Comparison of ENCODE assay signal across 29 cellular contexts in the genomic region with DNA sequence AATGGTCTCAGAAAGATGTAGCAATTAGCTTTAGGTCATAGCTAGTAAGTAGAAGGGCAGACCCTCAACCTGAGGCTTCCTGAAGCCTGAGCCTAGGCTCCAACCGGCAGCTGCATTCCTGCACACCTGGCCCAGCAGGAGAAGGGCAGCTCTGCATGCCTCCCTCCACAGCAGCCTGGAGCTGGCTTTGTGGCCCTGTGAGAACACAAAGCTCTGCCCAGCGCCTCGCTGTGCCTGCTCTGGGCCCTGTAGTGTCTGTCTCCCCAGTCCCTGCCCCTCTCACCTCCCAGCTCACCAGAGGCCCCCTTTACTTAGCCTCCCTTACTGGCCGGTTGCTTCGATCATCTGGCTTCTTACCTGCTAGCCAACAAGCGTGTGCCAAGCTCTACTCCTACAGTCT.
"Had no signal": no experiment of that assay in that cellular context is flagged by ENCODE, and none has a peak within 500 bp of the region (broad histone marks: within the 10 kb centered on the region; RNA-seq: fewer than 3 reads in every experiment).

No MANE protein-coding gene starts in this region.

- H3K27me3 Mint-ChIP-seq: activated B cell treated with CpG ODN at 0.5 μM for 24 hours; activated CD4-positive, alpha-beta memory T cell treated with anti-CD3 and anti-CD28 coated beads for 36 hours; activated CD4-positive, alpha-beta T cell treated with anti-CD3 and anti-CD28 coated beads for 36 hours; activated CD4-positive, alpha-beta T cell treated with anti-CD3 and anti-CD28 coated beads, Interleukin-2, amount 10 ng/mL, durations not matched to agents 24 days and 14 days; activated CD8-positive, alpha-beta memory T cell treated with anti-CD3 and anti-CD28 coated beads, Interleukin-2, amount 10 ng/mL, durations not matched to agents 7 days and 5 days; activated naive CD4-positive, alpha-beta T cell treated with anti-CD3 and anti-CD28 coated beads, Interleukin-2, amount 10 ng/mL, durations not matched to agents 7 days and 5 days; activated naive CD8-positive, alpha-beta T cell; T-helper 17 cell had no signal

- H3K9me3 ChIP-seq: colonic mucosa had no signal

- H3K27ac ChIP-seq: colonic mucosa, WERI-Rb-1 had no signal

- H3K4me3 Mint-ChIP-seq: activated B cell treated with CpG ODN at 0.5 μM for 24 hours; activated CD4-positive, alpha-beta memory T cell treated with anti-CD3 and anti-CD28 coated beads for 36 hours; activated CD4-positive, alpha-beta T cell treated with anti-CD3 and anti-CD28 coated beads for 36 hours; activated CD4-positive, alpha-beta T cell treated with anti-CD3 and anti-CD28 coated beads, Interleukin-2, amount 10 ng/mL, durations not matched to agents 24 days and 14 days; activated CD8-positive, alpha-beta memory T cell treated with anti-CD3 and anti-CD28 coated beads, Interleukin-2, amount 10 ng/mL, durations not matched to agents 7 days and 5 days; activated CD8-positive, alpha-beta T cell treated with anti-CD3 and anti-CD28 coated beads, Interleukin-2, amount 10 ng/mL, durations not matched to agents 7 days and 5 days; activated naive CD4-positive, alpha-beta T cell treated with anti-CD3 and anti-CD28 coated beads, Interleukin-2, amount 10 ng/mL, durations not matched to agents 7 days and 5 days; activated naive CD8-positive, alpha-beta T cell; activated T-helper 1 cell treated with anti-CD3 and anti-CD28 coated beads, Interleukin-12 subunit alpha, Interleukin-12 subunit beta, Interleukin-2, Interleukin-4 antibody, amounts not matched to agents 30 ng/mL and 10 ng/mL and 1 ng/mL, durations not matched to agents 14 hours and 24 hours and 36 hours; endodermal cell; T-helper 17 cell; T-helper 2 cell treated with Interferon-gamma antibody and Interleukin-4, amounts not matched to agents 5 μg/mL and 100 μg/mL, for 36 hours had no signal

- H3K9me3 Mint-ChIP-seq: activated B cell treated with CpG ODN at 0.5 μM for 24 hours; activated CD4-positive, alpha-beta memory T cell treated with anti-CD3 and anti-CD28 coated beads for 36 hours; activated CD4-positive, alpha-beta T cell treated with anti-CD3 and anti-CD28 coated beads, Interleukin-2, amount 10 ng/mL, durations not matched to agents 24 days and 14 days; activated naive CD4-positive, alpha-beta T cell treated with anti-CD3 and anti-CD28 coated beads, Interleukin-2, amount 10 ng/mL, durations not matched to agents 7 days and 5 days; activated T-helper 1 cell treated with anti-CD3 and anti-CD28 coated beads, Interleukin-12 subunit alpha, Interleukin-12 subunit beta, Interleukin-2, Interleukin-4 antibody, amounts not matched to agents 30 ng/mL and 10 ng/mL and 1 ng/mL, durations not matched to agents 14 hours and 24 hours and 36 hours; activated T-helper 2 cell treated with anti-CD3 and anti-CD28 coated beads, Interferon-gamma antibody, Interleukin-2, Interleukin-4, amounts not matched to agents 10 μg/mL and 5 μg/mL and 100 μg/mL, durations not matched to agents 14 hours and 24 hours and 36 hours; endodermal cell; T-helper 2 cell treated with Interferon-gamma antibody and Interleukin-4, amounts not matched to agents 5 μg/mL and 100 μg/mL, for 36 hours had no signal

- H3K4me3 ChIP-seq: colonic mucosa had no signal

- DNase-seq: activated B cell treated with CpG ODN at 0.5 μM for 24 hours; activated CD4-positive, alpha-beta memory T cell treated with anti-CD3 and anti-CD28 coated beads for 36 hours; activated CD4-positive, alpha-beta T cell treated with anti-CD3 and anti-CD28 coated beads for 36 hours; activated CD4-positive, alpha-beta T cell treated with anti-CD3 and anti-CD28 coated beads, Interleukin-2, amount 10 ng/mL, durations not matched to agents 24 days and 14 days; activated CD8-positive, alpha-beta memory T cell treated with anti-CD3 and anti-CD28 coated beads, Interleukin-2, amount 10 ng/mL, durations not matched to agents 7 days and 5 days; activated CD8-positive, alpha-beta memory T cell treated with anti-CD3 and anti-CD28 coated beads, Interleukin-2, amount 50 U/mL, for 4 hours; activated CD8-positive, alpha-beta T cell treated with anti-CD3 and anti-CD28 coated beads, Interleukin-2, amount 10 ng/mL, durations not matched to agents 7 days and 5 days; activated effector memory CD4-positive, alpha-beta T cell treated with anti-CD3 and anti-CD28 coated beads, Interleukin-2, amount 50 U/mL, for 16 hours; activated naive CD4-positive, alpha-beta T cell treated with anti-CD3 and anti-CD28 coated beads, Interleukin-2, amount 10 ng/mL, durations not matched to agents 7 days and 5 days; activated T-cell treated with anti-CD3 and anti-CD28 coated beads, Interleukin-2, amount 50 U/mL, for 1 hour; activated T-cell treated with anti-CD3 and anti-CD28 coated beads, Interleukin-2, amount 50 U/mL, for 48 hours; amniotic stem cell; anterior cingulate cortex; caudate nucleus; colonic mucosa; effector memory CD4-positive, alpha-beta T cell; endodermal cell; foreskin fibroblast; head of caudate nucleus; T-helper 1 cell; T-helper 17 cell; T1000; WERI-Rb-1 had no signal

- H3K27me3 ChIP-seq: colonic mucosa had no signal

- H3K27ac Mint-ChIP-seq: activated B cell treated with CpG ODN at 0.5 μM for 24 hours; activated CD4-positive, alpha-beta memory T cell treated with anti-CD3 and anti-CD28 coated beads for 36 hours; activated CD4-positive, alpha-beta T cell treated with anti-CD3 and anti-CD28 coated beads for 36 hours; activated CD4-positive, alpha-beta T cell treated with anti-CD3 and anti-CD28 coated beads, Interleukin-2, amount 10 ng/mL, durations not matched to agents 24 days and 14 days; activated CD8-positive, alpha-beta memory T cell treated with anti-CD3 and anti-CD28 coated beads, Interleukin-2, amount 10 ng/mL, durations not matched to agents 7 days and 5 days; activated CD8-positive, alpha-beta T cell treated with anti-CD3 and anti-CD28 coated beads, Interleukin-2, amount 10 ng/mL, durations not matched to agents 7 days and 5 days; activated naive CD8-positive, alpha-beta T cell; activated T-helper 1 cell treated with anti-CD3 and anti-CD28 coated beads, Interleukin-12 subunit alpha, Interleukin-12 subunit beta, Interleukin-2, Interleukin-4 antibody, amounts not matched to agents 30 ng/mL and 10 ng/mL and 1 ng/mL, durations not matched to agents 14 hours and 24 hours and 36 hours; activated T-helper 2 cell treated with anti-CD3 and anti-CD28 coated beads, Interferon-gamma antibody, Interleukin-2, Interleukin-4, amounts not matched to agents 10 μg/mL and 5 μg/mL and 100 μg/mL, durations not matched to agents 14 hours and 24 hours and 36 hours; endodermal cell; T-helper 17 cell; T-helper 2 cell treated with Interferon-gamma antibody and Interleukin-4, amounts not matched to agents 5 μg/mL and 100 μg/mL, for 36 hours had no signal

- H3K36me3 Mint-ChIP-seq: activated naive CD8-positive, alpha-beta T cell had no signal

- ATAC-seq: activated CD4-positive, alpha-beta T cell treated with anti-CD3 and anti-CD28 coated beads for 36 hours; activated CD4-positive, CD25-positive, alpha-beta regulatory T cell treated with anti-CD3 and anti-CD28 coated beads, Interleukin-2, amount 50 U/mL, for 24 hours; activated CD8-positive, alpha-beta memory T cell treated with anti-CD3 and anti-CD28 coated beads, Interleukin-2, amount 10 ng/mL, durations not matched to agents 7 days and 5 days; activated CD8-positive, alpha-beta T cell treated with anti-CD3 and anti-CD28 coated beads, Interleukin-2, amount 10 ng/mL, durations not matched to agents 7 days and 5 days; esophagus mucosa; T-helper 17 cell had no signal

- H3K4me1 Mint-ChIP-seq: endodermal cell had no signal
